ENCODE assay signal across 15 cellular contexts in the genomic region with DNA sequence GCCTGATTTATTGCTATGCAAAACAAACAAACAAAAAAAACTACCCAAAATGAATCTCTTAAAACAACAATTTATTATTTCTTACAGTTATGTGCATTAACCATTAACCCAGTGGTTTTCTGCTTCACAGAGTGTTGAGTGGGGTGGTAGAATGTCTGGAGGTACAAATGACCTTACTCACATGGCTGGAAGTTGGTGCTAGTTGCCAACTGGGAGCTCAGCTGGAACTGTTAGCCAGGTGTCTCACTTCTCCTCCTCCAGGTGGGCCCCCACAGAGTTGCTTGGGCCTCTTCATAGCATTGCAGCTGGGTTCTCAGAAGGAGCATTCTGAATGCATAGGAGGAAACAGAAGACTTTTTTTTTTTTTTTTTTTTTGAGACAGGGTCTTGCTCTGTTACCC. TPM values are rescaled to one million over a fixed set of nuclear protein-coding genes. Genes with fewer than 3 reads are reported as not detected.
DNase-seq lines count a peak whose midpoint lies in the region; ATAC-seq lines count a peak whose summit lies in the region.
"Had no signal": no experiment of that assay in that cellular context is flagged by ENCODE, and none has a peak within 500 bp of the region (broad histone marks: within the 10 kb centered on the region; RNA-seq: fewer than 3 reads in every experiment).

No MANE protein-coding gene starts in this region.

- no peak overlapping the region for H3K4me3 ChIP-seq in HAP-1

- in situ Hi-C loops in HAP-1 (cut with MboI; ENCODE audit: low sequenced_read_pairs), result no loop called here

- no peaks in the 10 kb centered on the region for H3K36me3 ChIP-seq in HAP-1 (replicated peaks)

- no peaks in the 10 kb centered on the region for H3K9me3 ChIP-seq in HAP-1

- DNase-seq in renal cortical epithelial cell (ENCODE audit: low read depth) (peak; percentile 96), ecto neural progenitor cell (ENCODE audit: low spot score) (no peak), cardiac septum (ENCODE audit: low spot score) (no peak), HAP-1 (ENCODE audit: low spot score in 2 of 2) (no peak)
- no peak for DNase-seq in stimulated activated naive CD4-positive, alpha-beta T cell treated with Interleukin-2 at 50 U/mL for 16 hours (lab: John Stamatoyannopoulos, UW)
- DNase-seq: activated CD4-positive, alpha-beta T cell treated with anti-CD3 and anti-CD28 coated beads, Interleukin-2, amount 50 U/mL, for 4 hours; activated effector memory CD4-positive, alpha-beta T cell treated with anti-CD3 and anti-CD28 coated beads, Interleukin-2, amount 50 U/mL, for 16 hours; CD4-positive, alpha-beta memory T cell; GF-D8; NCI-H1436; T1000; trophoblast cell had no signal

- peaks cover 8% of the 10 kb centered on the region for H3K27me3 ChIP-seq in HAP-1 (ENCODE audit: low read depth)

- ATAC-seq in GM19351 (IDR thresholded peaks at IDR 0.05; ENCODE audit: unreplicated experiment), result peak; percentile 50
- ATAC-seq in HG02588 (IDR thresholded peaks at IDR 0.05; ENCODE audit: unreplicated experiment), result peak; percentile 53
- peak; percentile 88 for ATAC-seq in HG03378 (IDR thresholded peaks at IDR 0.05; ENCODE audit: unreplicated experiment)

- no peaks in the 10 kb centered on the region for H3K4me1 ChIP-seq in HAP-1

- intact Hi-C loops in cardiac septum (cut with DNase I), result no loop called here

RNA-seq across cellular contexts. Expression of a gene that starts 10.5 kb away (rescaled TPM):
- total RNA-seq in renal cortical epithelial cell, result 37.7 and 113 TPM in 2 replicates
- total RNA-seq in cardiac septum, result 35.7 TPM
